In genomic region chr14:102095231-102095870, GRCh38 we compare ENCODE assay signal across 12 cellular contexts. TPM values are rescaled to one million over a fixed set of nuclear protein-coding genes. Genes with fewer than 3 reads are reported as not detected.
DNase-seq lines count a peak whose midpoint lies in the region; ATAC-seq, FAIRE-seq and TF ChIP-seq lines count a peak whose summit lies in the region.
"Had no signal": no experiment of that assay in that cellular context is flagged by ENCODE, and none has a peak within 500 bp of the region (broad histone marks: within the 10 kb centered on the region; RNA-seq: fewer than 3 reads in every experiment).

No MANE protein-coding gene starts in this region.

- H3K9me3 Mint-ChIP-seq in H9, result no peaks in the 10 kb centered on the region
- H3K9me3 Mint-ChIP-seq: CD8-positive, alpha-beta T cell had no signal

- peaks cover 3% of the 10 kb centered on the region; the same call in 1 of the 2 replicates for H3K4me1 ChIP-seq in H9 (ENCODE audit: insufficient read depth, low read length)
- peaks cover 2 to 15% of the 10 kb centered on the region in 2 donors for H3K4me1 ChIP-seq in neuronal stem cell (ENCODE audit: control insufficient read depth in 2 of 2, insufficient read depth in 1 of 2, low read depth in 1 of 2, low read length in 2 of 2)

- H3K79me2 ChIP-seq in H9 (ENCODE audit: insufficient read depth, low read length), result no peaks in the 10 kb centered on the region

- no peak overlapping the region for H3K9ac ChIP-seq in H9 (ENCODE audit: extremely low read depth, insufficient read length, low read length)
- no peak overlapping the region for H3K9ac ChIP-seq in neuronal stem cell (ENCODE audit: low read depth, low read length, poor library complexity)

- H3K23ac ChIP-seq in H9 (ENCODE audit: insufficient read length, low read depth, low read length) (no peak overlapping the region), neuronal stem cell (ENCODE audit: low read depth, low read length, poor library complexity) (no peak overlapping the region)

- H3K27me3 ChIP-seq in H9 (ENCODE audit: insufficient read depth, low read length), result no peaks in the 10 kb centered on the region
- peaks cover 0 to 4% (median 0%) of the 10 kb centered on the region in 3 experiments for H3K27me3 ChIP-seq in neuronal stem cell (ENCODE audit: control insufficient read depth in 3 of 3, insufficient read depth in 3 of 3, low read depth in 1 of 3, low read length in 3 of 3)
- H3K27me3 ChIP-seq: ovary had no signal

- H3K4me3 ChIP-seq in neuronal stem cell (ENCODE audit: low read length in 2 of 2), result no peak overlapping the region
- H3K4me3 ChIP-seq: ovary had no signal

- H3K14ac ChIP-seq in H9 (ENCODE audit: insufficient read depth, low read length) (no peak overlapping the region), neuronal stem cell (ENCODE audit: low read length) (no peak overlapping the region)

- H2BK12ac ChIP-seq in H9 (ENCODE audit: insufficient read length, low read depth, low read length) (no peak overlapping the region), neuronal stem cell (ENCODE audit: low read length) (no peak overlapping the region)

- H4K91ac ChIP-seq in H9 (ENCODE audit: insufficient read length, low read depth, low read length) (no peak overlapping the region), neuronal stem cell (ENCODE audit: low read depth, low read length, poor library complexity) (no peak overlapping the region)

- no peak overlapping the region for H3K4ac ChIP-seq in H9 (ENCODE audit: low read depth, low read length)
- H3K4ac ChIP-seq in neuronal stem cell (ENCODE audit: low read length), result no peak overlapping the region

- no peak overlapping the region for H3T11ph ChIP-seq in H9 (ENCODE audit: low read length)

- H3K27me3 Mint-ChIP-seq in H9 (ENCODE audit: low read depth), result peaks cover 7% of the 10 kb centered on the region

- no peaks in the 10 kb centered on the region for H3K23me2 ChIP-seq in H9 (ENCODE audit: insufficient read length, low read depth, low read length, poor library complexity, severe bottlenecking)

- TF ChIP-seq CTCF in H9 (conservative IDR thresholded peaks at IDR 0.05), result no peak

- no peak for FAIRE-seq in HTR-8/SVneo (lab: Jason Lieb, UNC)

- H4K5ac ChIP-seq in H9 (ENCODE audit: insufficient read length, low read depth, low read length), result no peak overlapping the region

- H2BK120ac ChIP-seq in H9 (ENCODE audit: low read depth, low read length, poor library complexity, severe bottlenecking) (no peak overlapping the region), neuronal stem cell (ENCODE audit: low read depth, low read length) (no peak overlapping the region)

- peak; percentile 43 for DNase-seq in Daoy (ENCODE audit: low read depth)
- DNase-seq in H9, result no peak
- DNase-seq in neuronal stem cell (ENCODE audit: low spot score), result no peak
- no peak for DNase-seq in sciatic nerve (ENCODE audit: low spot score)
- no peak for DNase-seq in HTR-8/SVneo (ENCODE audit: insufficient read length, low spot score)
- DNase-seq in NCI-H524 treated with DMSO at 0.1 percent for 48 hours (lab: John Stamatoyannopoulos, UW), result no peak
- DNase-seq: aorta; CD8-positive, alpha-beta T cell; ovary; stimulated activated CD4-positive, alpha-beta T cell treated with anti-CD3 and anti-CD28 coated beads, Interleukin-4, amount 100 ng/mL, for 1 hour had no signal

- no peaks in the 10 kb centered on the region for H3K9me3 ChIP-seq in H9 (ENCODE audit: control insufficient read depth, low read depth, low read length)
- H3K9me3 ChIP-seq in neuronal stem cell (replicated peaks in 1 of 2; ENCODE audit: control insufficient read depth in 2 of 2, insufficient read depth in 1 of 2, low read depth in 1 of 2, low read length in 2 of 2), result no peaks in the 10 kb centered on the region
- H3K9me3 ChIP-seq: ovary had no signal

- ATAC-seq in sciatic nerve (no peak), GM18498 (IDR thresholded peaks at IDR 0.05; ENCODE audit: unreplicated experiment) (no peak)

- H3K79me1 ChIP-seq in H9 (ENCODE audit: insufficient read depth, low read depth, low read length, poor library complexity, severe bottlenecking) (no peaks in the 10 kb centered on the region), neuronal stem cell (ENCODE audit: low read depth, low read length) (no peaks in the 10 kb centered on the region)

- no CpG with 5 or more reads among the region's 6 CpGs for WGBS in H9 (ENCODE audit: extremely low coverage, insufficient read length, low lambda C conversion rate)
- no CpG with 5 or more reads among the region's 6 CpGs for WGBS in neuronal stem cell (ENCODE audit: extremely low coverage in 2 of 2, insufficient read length in 2 of 2, insufficient replicate concordance in 1 of 2), 2 donors

- H3K4me2 ChIP-seq in H9 (ENCODE audit: insufficient read depth, insufficient read length, low read length) (no peak overlapping the region), neuronal stem cell (ENCODE audit: insufficient read depth, low read length, poor library complexity, severe bottlenecking) (no peak overlapping the region)

- H3K4me3 Mint-ChIP-seq in H9, result no peak overlapping the region
- H3K4me3 Mint-ChIP-seq: CD8-positive, alpha-beta T cell had no signal

- H3K4me1 Mint-ChIP-seq in H9, result peaks cover 18 to 25% of the 10 kb centered on the region in 2 experiments

- no peak overlapping the region for H3K27ac ChIP-seq in H9 (ENCODE audit: insufficient read length, low read depth, low read length)
- peak overlapping the region; percentile 58 for H3K27ac ChIP-seq in angular gyrus (ENCODE audit: low read depth, low read length)
- no peak overlapping the region for H3K27ac ChIP-seq in neuronal stem cell (replicated peaks; ENCODE audit: low read length)
- H3K27ac ChIP-seq: ovary had no signal

- no peaks in the 10 kb centered on the region; a peak in 1 of 7 replicates for H3K36me3 Mint-ChIP-seq in H9 (ENCODE audit: insufficient read depth in 1 of 3, low read depth in 3 of 3)
- H3K36me3 Mint-ChIP-seq: CD8-positive, alpha-beta T cell had no signal

- H2AFZ ChIP-seq in H9 (ENCODE audit: low read length) (no peak overlapping the region), neuronal stem cell (ENCODE audit: low read length) (peak overlapping the region; percentile 71)

- no peaks in the 10 kb centered on the region for H4K20me1 ChIP-seq in H9 (ENCODE audit: control insufficient read depth, insufficient read depth, insufficient read length)

- H3K56ac ChIP-seq in H9 (ENCODE audit: insufficient read length, low read depth, low read length), result no peak overlapping the region

- H4K8ac ChIP-seq in H9 (replicated peaks; ENCODE audit: insufficient read length, low read depth, low read length) (peak overlapping the region; percentile 40), neuronal stem cell (ENCODE audit: low read depth, low read length) (no peak overlapping the region)

- no peak overlapping the region for H2BK15ac ChIP-seq in H9 (ENCODE audit: low read depth, low read length)
- H2BK15ac ChIP-seq in neuronal stem cell (ENCODE audit: low read length), result no peak overlapping the region

- H2BK5ac ChIP-seq in H9 (ENCODE audit: insufficient read length, low read length) (no peak overlapping the region), neuronal stem cell (ENCODE audit: low read length) (no peak overlapping the region)

- H2AK5ac ChIP-seq in H9 (ENCODE audit: insufficient read length, low read length) (no peak overlapping the region), neuronal stem cell (ENCODE audit: low read depth, low read length) (no peak overlapping the region)

- H3K27ac Mint-ChIP-seq in H9, result no peak overlapping the region; a peak in 1 of 7 replicates

- H2BK20ac ChIP-seq in H9 (ENCODE audit: low read depth, low read length, poor library complexity, severe bottlenecking), result no peak overlapping the region

- H3K18ac ChIP-seq in H9 (ENCODE audit: insufficient read length, low read depth, low read length) (no peak overlapping the region), neuronal stem cell (ENCODE audit: low read length) (no peak overlapping the region)

- intact Hi-C loops in sciatic nerve (cut with DNase I), result no loop called here

- H3K36me3 ChIP-seq in neuronal stem cell (replicated peaks in 1 of 2; ENCODE audit: control insufficient read depth in 2 of 2, insufficient read depth in 2 of 2, low read length in 2 of 2), result no peaks in the 10 kb centered on the region
- H3K36me3 ChIP-seq: ovary had no signal

RNA-seq across cellular contexts. Expression of gene HSP90AA1, which starts 8.5 kb away (rescaled TPM):
- total RNA-seq in Daoy (2014; rRNA removed; shearing (Covaris generic)), result 710 and 1,216 TPM in 2 replicates
- 953 and 955 TPM in 2 replicates for total RNA-seq in H9 (2021)
- 653 TPM for polyA plus RNA-seq in neuronal stem cell (2013, experiment 1 of 2)
- 672 TPM for polyA plus RNA-seq in neuronal stem cell (2013, experiment 2 of 2)
- 325 TPM for total RNA-seq in sciatic nerve

RNA-seq across cellular contexts. Expression of gene WDR20, which starts 44.3 kb away (rescaled TPM):
- 10.2 and 12.2 TPM in 2 replicates for total RNA-seq in Daoy (2014; rRNA removed; shearing (Covaris generic))
- 31.6 and 35.2 TPM in 2 replicates for total RNA-seq in H9 (2021)
- polyA plus RNA-seq in neuronal stem cell (2013, experiment 1 of 2), result 12.6 TPM
- polyA plus RNA-seq in neuronal stem cell (2013, experiment 2 of 2), result 13.0 TPM
- total RNA-seq in sciatic nerve, result 39.6 TPM
